29 cellular contexts compared by ENCODE assay signal in the genomic region with DNA sequence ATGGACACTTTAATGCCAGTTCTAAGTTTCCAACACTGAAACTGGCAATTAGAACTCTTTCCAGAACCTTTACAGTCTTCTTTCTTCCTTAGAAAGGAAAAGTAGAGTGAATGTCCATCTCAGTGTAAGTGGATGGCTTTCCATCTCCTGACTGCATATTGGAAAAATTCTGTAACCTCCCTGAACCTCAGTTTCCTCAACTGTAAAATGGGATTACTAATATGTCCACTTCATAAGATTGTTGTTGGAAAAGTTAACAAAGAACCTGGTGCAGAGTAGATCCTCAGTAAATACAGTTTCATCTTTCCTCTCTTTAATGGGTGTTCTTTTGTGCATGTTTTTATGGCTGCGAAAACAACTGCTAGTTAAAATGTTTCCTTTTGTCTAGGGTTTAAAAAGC.
"Had no signal": no experiment of that assay in that cellular context is flagged by ENCODE, and none has a peak within 500 bp of the region (broad histone marks: within the 10 kb centered on the region; RNA-seq: fewer than 3 reads in every experiment).

No MANE protein-coding gene starts in this region.

- H3K27ac Mint-ChIP-seq: mesothelial cell of epicardium; natural killer cell treated with Interleukin-12 subunit alpha and Interleukin-12 subunit beta and Interleukin-15 and Interleukin-18, amount 100 ng/mL, for 72 hours; stimulated activated naive CD8-positive, alpha-beta T cell treated with anti-CD3 and anti-CD28 coated beads, Interleukin-15, amount 100 ng/mL, for 72 hours; type B pancreatic cell had no signal

- H3K27ac ChIP-seq: esophagus muscularis mucosa, foreskin keratinocyte, gastroesophageal sphincter, heart left ventricle, left lung, parathyroid adenoma, prostate gland, tibial artery had no signal

- H3K79me2 ChIP-seq: parathyroid adenoma had no signal

- FAIRE-seq: islet of Langerhans, small intestine, urothelium cell line had no signal

- H3K9me3 ChIP-seq: esophagus muscularis mucosa, gastroesophageal sphincter, heart left ventricle, left lung, mucosa of descending colon, prostate gland, tibial artery had no signal

- H3K4me1 Mint-ChIP-seq: stimulated activated naive CD8-positive, alpha-beta T cell treated with anti-CD3 and anti-CD28 coated beads, Interleukin-15, amount 100 ng/mL, for 72 hours had no signal

- H2AFZ ChIP-seq: parathyroid adenoma had no signal

- H3K9me3 Mint-ChIP-seq: mesothelial cell of epicardium; natural killer cell treated with Interleukin-12 subunit alpha and Interleukin-12 subunit beta and Interleukin-15 and Interleukin-18, amount 100 ng/mL, for 72 hours; neural crest cell; stimulated activated naive CD8-positive, alpha-beta T cell treated with anti-CD3 and anti-CD28 coated beads, Interleukin-15, amount 100 ng/mL, for 72 hours; type B pancreatic cell had no signal

- DNase-seq: cerebellar nuclear complex; cortex of kidney; effector CD4-positive, alpha-beta T cell; foreskin keratinocyte; heart left ventricle; hippocampal formation; left cardiac atrium; left lung; mesenchymal stem cell; mucosa of descending colon; naive B cell; right cardiac atrium; small intestine; stimulated activated CD4-positive, alpha-beta T cell treated with anti-CD3 and anti-CD28 coated beads, Interleukin-15, amount 100 ng/mL, for 24 hours; stimulated activated CD4-positive, alpha-beta T cell treated with anti-CD3 and anti-CD28 coated beads, Interleukin-4, amount 100 ng/mL, for 1 hour; stimulated activated CD8-positive, alpha-beta memory T cell treated with anti-CD3 and anti-CD28 coated beads, Interleukin-4, amount 100 ng/mL, for 48 hours; stimulated activated naive CD4-positive, alpha-beta T cell; stimulated activated naive CD8-positive, alpha-beta T cell treated with anti-CD3 and anti-CD28 coated beads, Interleukin-15, amount 100 ng/mL, for 72 hours; tibial artery had no signal

- ATAC-seq: foreskin keratinocyte; gastroesophageal sphincter; heart left ventricle; left cardiac atrium; left lung; mucosa of descending colon; natural killer cell treated with Interleukin-12 subunit alpha and Interleukin-12 subunit beta and Interleukin-15 and Interleukin-18, amount 100 ng/mL, for 72 hours; right cardiac atrium; stimulated activated naive CD8-positive, alpha-beta T cell treated with anti-CD3 and anti-CD28 coated beads, Interleukin-15, amount 100 ng/mL, for 72 hours had no signal

- H3K27me3 ChIP-seq: foreskin keratinocyte, gastroesophageal sphincter, tibial artery had no signal

- H3K27me3 Mint-ChIP-seq: type B pancreatic cell had no signal

- H3K4me1 ChIP-seq: foreskin keratinocyte had no signal

- H3K9ac ChIP-seq: parathyroid adenoma had no signal

- H3K4me3 ChIP-seq: esophagus muscularis mucosa, gastroesophageal sphincter, heart left ventricle, left lung, mucosa of descending colon, prostate gland, tibial artery had no signal

- H3K36me3 ChIP-seq: left lung, prostate gland had no signal

- H3K4me3 Mint-ChIP-seq: mesothelial cell of epicardium; naive B cell; natural killer cell treated with Interleukin-12 subunit alpha and Interleukin-12 subunit beta and Interleukin-15 and Interleukin-18, amount 100 ng/mL, for 72 hours; neural crest cell; stimulated activated naive CD8-positive, alpha-beta T cell treated with anti-CD3 and anti-CD28 coated beads, Interleukin-15, amount 100 ng/mL, for 72 hours; type B pancreatic cell had no signal

- H3K36me3 Mint-ChIP-seq: naive B cell; natural killer cell treated with Interleukin-12 subunit alpha and Interleukin-12 subunit beta and Interleukin-15 and Interleukin-18, amount 100 ng/mL, for 72 hours had no signal
